13 cellular contexts compared by ENCODE assay signal in genomic region chr10:79153753-79154152, GRCh38.
A peak's percentile ranks its signal among the peaks of the same experiment; 100 is the strongest.
DNase-seq lines count a peak whose midpoint lies in the region; ATAC-seq and TF ChIP-seq lines count a peak whose summit lies in the region.
"Had no signal": no experiment of that assay in that cellular context is flagged by ENCODE, and none has a peak within 500 bp of the region (broad histone marks: within the 10 kb centered on the region; RNA-seq: fewer than 3 reads in every experiment).

No MANE protein-coding gene starts in this region.

- H3K4me1 Mint-ChIP-seq in MCF 10A (ENCODE audit: insufficient read depth, unreplicated experiment): peaks cover 53% of the 10 kb centered on the region
- peaks cover 17% of the 10 kb centered on the region for H3K4me1 Mint-ChIP-seq in activated naive CD8-positive, alpha-beta T cell treated with anti-CD3 and anti-CD28 coated beads, Interleukin-2, amount 50 U/mL, for 24 hours

- no TSS peak for BruUV-seq in MCF 10A (replicated peaks; lab: Mats Ljungman, UMichigan)

- H3K9me3 Mint-ChIP-seq in MCF 10A (ENCODE audit: unreplicated experiment): no peaks in the 10 kb centered on the region
- H3K9me3 Mint-ChIP-seq in activated naive CD8-positive, alpha-beta T cell treated with anti-CD3 and anti-CD28 coated beads, Interleukin-2, amount 50 U/mL, for 24 hours: no peaks in the 10 kb centered on the region
- H3K9me3 Mint-ChIP-seq: activated T-cell treated with anti-CD3 and anti-CD28 coated beads, Interleukin-2, amount 50 U/mL, for 4 hours had no signal

- H3K36me3 ChIP-seq in breast epithelium: no peaks in the 10 kb centered on the region

- CTCF ChIA-PET in MCF 10A (lab: Yijun Ruan, JAX): no interaction called here

- H3K4me3 ChIP-seq in breast epithelium: no peak overlapping the region

- H3K9me3 ChIP-seq in breast epithelium: no peaks in the 10 kb centered on the region

- TF ChIP-seq CTCF in breast epithelium (IDR thresholded peaks at IDR 0.05) (no peak), MCF 10A (IDR thresholded peaks at IDR 0.05; ENCODE audit: unreplicated experiment) (no peak)

- H3K27me3 ChIP-seq in breast epithelium: no peaks in the 10 kb centered on the region

- intact Hi-C loops in breast epithelium (cut with DNase I; ENCODE audit: low total_unique reads) (loop anchor here (5.0 kb wide), 1 partner anchor 1024 kb away; no protein-coding TSS in a partner anchor), MCF 10A (cut with micrococcal nuclease) (no loop called here), left cardiac atrium (cut with DNase I) (loop anchor here in 1 of 2 donors (5.0 to 10.0 kb wide), 2 partner anchors 39 to 179 kb away; no protein-coding TSS in a partner anchor), posterior cingulate gyrus (cut with DNase I) (loop anchor here (5.0 kb wide), 1 partner anchor 39 kb away; no protein-coding TSS in a partner anchor)

- H3K4me3 Mint-ChIP-seq in MCF 10A (ENCODE audit: unreplicated experiment): no peak overlapping the region
- H3K4me3 Mint-ChIP-seq in activated naive CD8-positive, alpha-beta T cell treated with anti-CD3 and anti-CD28 coated beads, Interleukin-2, amount 50 U/mL, for 24 hours: no peak overlapping the region
- H3K4me3 Mint-ChIP-seq: activated T-cell treated with anti-CD3 and anti-CD28 coated beads, Interleukin-2, amount 50 U/mL, for 4 hours had no signal

- POLR2A ChIA-PET in MCF 10A (lab: Yijun Ruan, JAX): no interaction called here

- ATAC-seq in left cardiac atrium: peak; percentile 1 to 25
- ATAC-seq in GM18511 (IDR thresholded peaks at IDR 0.05; ENCODE audit: unreplicated experiment): no peak
- ATAC-seq in activated naive CD8-positive, alpha-beta T cell treated with anti-CD3 and anti-CD28 coated beads, Interleukin-2, amount 50 U/mL, for 24 hours: no peak
- ATAC-seq: activated T-cell treated with anti-CD3 and anti-CD28 coated beads, Interleukin-2, amount 50 U/mL, for 4 hours had no signal

- no peak overlapping the region for H3K27ac Mint-ChIP-seq in MCF 10A (ENCODE audit: low read depth, unreplicated experiment)
- no peak overlapping the region for H3K27ac Mint-ChIP-seq in activated naive CD8-positive, alpha-beta T cell treated with anti-CD3 and anti-CD28 coated beads, Interleukin-2, amount 50 U/mL, for 24 hours

- H3K36me3 Mint-ChIP-seq in MCF 10A (ENCODE audit: insufficient read depth, unreplicated experiment): peaks cover 6% of the 10 kb centered on the region
- H3K36me3 Mint-ChIP-seq in activated naive CD8-positive, alpha-beta T cell treated with anti-CD3 and anti-CD28 coated beads, Interleukin-2, amount 50 U/mL, for 24 hours (ENCODE audit: low read depth): no peaks in the 10 kb centered on the region

- no peak for TF ChIP-seq POLR2A in breast epithelium (IDR thresholded peaks at IDR 0.05)

- no peaks in the 10 kb centered on the region for H3K27me3 Mint-ChIP-seq in MCF 10A (ENCODE audit: insufficient read depth, unreplicated experiment)
- no peaks in the 10 kb centered on the region for H3K27me3 Mint-ChIP-seq in activated naive CD8-positive, alpha-beta T cell treated with anti-CD3 and anti-CD28 coated beads, Interleukin-2, amount 50 U/mL, for 24 hours

- peaks cover 31 to 43% of the 10 kb centered on the region in 2 donors for H3K4me1 ChIP-seq in breast epithelium

- H3K27ac ChIP-seq in breast epithelium: peak overlapping the region; percentile 92 to 98

- DNase-seq in breast epithelium (ENCODE audit: low spot score in 2 of 2) (no peak), MCF 10A (ENCODE audit: unreplicated experiment) (no peak), left cardiac atrium (peak; percentile 87), posterior cingulate gyrus (peak in 9 of 10 donors; percentile 32 to 92 (median 57)), NOMO-1 treated with DMSO at 0.1 percent for 48 hours (lab: John Stamatoyannopoulos, UW; ENCODE audit: unreplicated experiment) (no peak), DMS 273 treated with DMSO at 0.1 percent for 48 hours (lab: John Stamatoyannopoulos, UW) (no peak)
- no peak for DNase-seq in activated naive CD8-positive, alpha-beta T cell treated with anti-CD3 and anti-CD28 coated beads, Interleukin-2, amount 50 U/mL, for 24 hours
- DNase-seq: 8988T; activated CD4-positive, alpha-beta T cell treated with anti-CD3 and anti-CD28 coated beads for 1 hour; activated T-cell treated with anti-CD3 and anti-CD28 coated beads, Interleukin-2, amount 50 U/mL, for 4 hours; NCI-H187; stimulated activated naive CD4-positive, alpha-beta T cell had no signal

Comparison
In these comparisons a context has a peak if more than half of its experiments do, and no peak if none do; other contexts are left out.
1. DNase-seq: peak in left cardiac atrium (single experiment) and posterior cingulate gyrus (9 of 10); none in breast epithelium (0 of 2), MCF 10A (single experiment), NOMO-1 treated with DMSO at 0.1 percent for 48 hours (single experiment), DMS 273 treated with DMSO at 0.1 percent for 48 hours (single experiment) and activated naive CD8-positive, alpha-beta T cell treated with anti-CD3 and anti-CD28 coated beads, Interleukin-2, amount 50 U/mL, for 24 hours (single experiment).
2. ATAC-seq: peak in left cardiac atrium (2 of 2); none in GM18511 (single experiment) and activated naive CD8-positive, alpha-beta T cell treated with anti-CD3 and anti-CD28 coated beads, Interleukin-2, amount 50 U/mL, for 24 hours (single experiment).